8 cellular contexts compared by ENCODE assay signal in genomic region chr7:105673367-105674188, GRCh38.
DNase-seq lines count a peak whose midpoint lies in the region; ATAC-seq and TF ChIP-seq lines count a peak whose summit lies in the region.

No MANE protein-coding gene starts in this region.

- H3K4me1 ChIP-seq in esophagus muscularis mucosa, result peaks cover 46 to 52% (median 51%) of the 10 kb centered on the region in 4 donors
- peaks cover 44% of the 10 kb centered on the region for H3K4me1 ChIP-seq in stomach smooth muscle (ENCODE audit: control insufficient read depth, insufficient read depth, low read length)

- peak; percentile 73 for DNase-seq in activated effector memory CD4-positive, alpha-beta T cell treated with anti-CD3 and anti-CD28 coated beads, Interleukin-2, amount 50 U/mL, for 16 hours
- no peak for DNase-seq in activated effector memory CD4-positive, alpha-beta T cell treated with Interleukin-2 at 50 U/mL for 16 hours
- peak; percentile 89 for DNase-seq in NCI-H345 (lab: John Stamatoyannopoulos, UW)
- no peak for DNase-seq in esophagus muscularis mucosa (ENCODE audit: extremely low spot score)
- DNase-seq in cerebellar nuclear complex (lab: John Stamatoyannopoulos, UW), result no peak

- no peak for TF ChIP-seq POLR2A in esophagus muscularis mucosa (IDR thresholded peaks at IDR 0.05; ENCODE audit: low read depth)

- H3K27ac ChIP-seq in esophagus muscularis mucosa (replicated peaks in 1 of 4) (peak overlapping the region; percentile 18 to 66 (median 54)), stomach smooth muscle (ENCODE audit: low read length) (peak overlapping the region; percentile 74)

- H3K4me3 ChIP-seq in esophagus muscularis mucosa (no peak overlapping the region), stomach smooth muscle (ENCODE audit: low read length in 2 of 2) (peak overlapping the region; percentile 1 to 40)

- intact Hi-C loops in esophagus muscularis mucosa (cut with DNase I), result no loop called here

- no peak for TF ChIP-seq CTCF in esophagus muscularis mucosa (IDR thresholded peaks at IDR 0.05)

- no peaks in the 10 kb centered on the region for H3K9me3 ChIP-seq in esophagus muscularis mucosa
- H3K9me3 ChIP-seq in stomach smooth muscle (ENCODE audit: control insufficient read depth in 2 of 2, low read length in 2 of 2), result no peaks in the 10 kb centered on the region

- H3K36me3 ChIP-seq in esophagus muscularis mucosa (no peaks in the 10 kb centered on the region), stomach smooth muscle (ENCODE audit: control insufficient read depth in 2 of 2, insufficient read depth in 2 of 2, low read length in 2 of 2) (peaks cover 0 to 2% of the 10 kb centered on the region in 2 donors)

- H3K27me3 ChIP-seq in esophagus muscularis mucosa (no peaks in the 10 kb centered on the region), stomach smooth muscle (ENCODE audit: control insufficient read depth in 1 of 2, insufficient read depth in 2 of 2, low read length in 2 of 2) (no peaks in the 10 kb centered on the region)

- ATAC-seq in HG03432 (IDR thresholded peaks at IDR 0.05; ENCODE audit: unreplicated experiment) (no peak), GM19328 (IDR thresholded peaks at IDR 0.05; ENCODE audit: unreplicated experiment) (no peak)

- 64% methylated on average over 9 of the region's 9 CpGs for WGBS in esophagus muscularis mucosa

- no peak for TF ChIP-seq EP300 in esophagus muscularis mucosa (IDR thresholded peaks at IDR 0.05)

- H3K9ac ChIP-seq in stomach smooth muscle (ENCODE audit: low read length in 2 of 2), result no peak overlapping the region

Comparison
In these comparisons a context has a peak if more than half of its experiments do, and no peak if none do; other contexts are left out.
1. DNase-seq: peak in activated effector memory CD4-positive, alpha-beta T cell treated with anti-CD3 and anti-CD28 coated beads, Interleukin-2, amount 50 U/mL, for 16 hours (single experiment) and NCI-H345 (single experiment); none in activated effector memory CD4-positive, alpha-beta T cell treated with Interleukin-2 at 50 U/mL for 16 hours (single experiment), esophagus muscularis mucosa (single experiment) and cerebellar nuclear complex (0 of 2).
2. H3K4me3 ChIP-seq: peak in stomach smooth muscle (2 of 2); none in esophagus muscularis mucosa (0 of 4).